In genomic region chr16:17304814-17305169, GRCh38 we compare ENCODE assay signal across 11 cellular contexts.
DNase-seq lines count a peak whose midpoint lies in the region; ATAC-seq and TF ChIP-seq lines count a peak whose summit lies in the region.
"Had no signal": no experiment of that assay in that cellular context is flagged by ENCODE, and none has a peak within 500 bp of the region (broad histone marks: within the 10 kb centered on the region; RNA-seq: fewer than 3 reads in every experiment).

No MANE protein-coding gene starts in this region.

- no peaks in the 10 kb centered on the region for H3K27me3 ChIP-seq in Caco-2 (replicated peaks; ENCODE audit: control insufficient read depth, insufficient read depth, low read length)
- H3K27me3 ChIP-seq in SU-DHL-6 (ENCODE audit: low read length) = no peaks in the 10 kb centered on the region
- H3K27me3 ChIP-seq in left ventricle myocardium inferior (ENCODE audit: low read depth) = no peaks in the 10 kb centered on the region
- no peaks in the 10 kb centered on the region for H3K27me3 ChIP-seq in sigmoid colon
- H3K27me3 ChIP-seq in spleen (replicated peaks in 1 of 7) = no peaks in the 10 kb centered on the region
- H3K27me3 ChIP-seq: testis had no signal

- no peak for ATAC-seq in HG03469 (IDR thresholded peaks at IDR 0.05; ENCODE audit: unreplicated experiment)

- POLR2A ChIA-PET in Caco-2 (lab: Charles Lee) = no interaction called here

- H2AFZ ChIP-seq in SU-DHL-6 (ENCODE audit: low read depth, low read length, severe bottlenecking) = no peak overlapping the region

- H3K4me1 ChIP-seq in Caco-2 (peaks cover 45% of the 10 kb centered on the region), left ventricle myocardium inferior (peaks cover 17% of the 10 kb centered on the region), sigmoid colon (peaks cover 0 to 80% (median 63%) of the 10 kb centered on the region in 4 donors), spleen (peaks cover 3 to 70% (median 47%) of the 10 kb centered on the region in 6 donors)

- CTCF ChIA-PET in Caco-2 (lab: Charles Lee) = interaction anchor here (1.0 kb wide), 1 partner anchor 163 kb away, joined by 3 read pairs; no protein-coding TSS in a partner anchor

- peak overlapping the region; percentile 18 for H3K4me2 ChIP-seq in SU-DHL-6 (ENCODE audit: low read depth, low read length, poor library complexity, severe bottlenecking)

- no peaks in the 10 kb centered on the region for H3K9me2 ChIP-seq in SU-DHL-6 (replicated peaks; ENCODE audit: insufficient read depth, low read length)

- H3K4me1 Mint-ChIP-seq in Caco-2 (ENCODE audit: low read depth, unreplicated experiment) = peaks cover 23% of the 10 kb centered on the region
- H3K4me1 Mint-ChIP-seq in glutamatergic neuron (ENCODE audit: low read depth, unreplicated experiment) = peaks cover 11% of the 10 kb centered on the region

- no peak overlapping the region for H3K4me3 ChIP-seq in Caco-2 (ENCODE audit: low read depth, low read length)
- no peak overlapping the region for H3K4me3 ChIP-seq in SU-DHL-6 (ENCODE audit: insufficient read depth, low read length, poor library complexity, severe bottlenecking)
- H3K4me3 ChIP-seq in left ventricle myocardium inferior = no peak overlapping the region
- H3K4me3 ChIP-seq in sigmoid colon = no peak overlapping the region
- H3K4me3 ChIP-seq in spleen = no peak overlapping the region
- H3K4me3 ChIP-seq: testis had no signal

- H3K9me3 ChIP-seq in Caco-2 (no peaks in the 10 kb centered on the region), SU-DHL-6 (ENCODE audit: insufficient read depth, low read length) (no peaks in the 10 kb centered on the region), left ventricle myocardium inferior (replicated peaks) (no peaks in the 10 kb centered on the region), sigmoid colon (no peaks in the 10 kb centered on the region), spleen (no peaks in the 10 kb centered on the region)
- H3K9me3 ChIP-seq: testis had no signal

- H3K9ac ChIP-seq in SU-DHL-6 (ENCODE audit: low read length) = 0 out of 2 replicates have a peak overlapping the region, but pooled peaks have one; percentile 4

- H3K27ac Mint-ChIP-seq in Caco-2 (ENCODE audit: unreplicated experiment) (peak overlapping the region; percentile 34), glutamatergic neuron (ENCODE audit: unreplicated experiment) (no peak overlapping the region)

- peak; percentile 62 to 95 (median 78) for TF ChIP-seq EP300 in sigmoid colon (IDR thresholded peaks at IDR 0.05)

- H3K9me3 Mint-ChIP-seq in Caco-2 (ENCODE audit: unreplicated experiment) (no peaks in the 10 kb centered on the region), glutamatergic neuron (ENCODE audit: unreplicated experiment) (peaks cover 2% of the 10 kb centered on the region)
- H3K9me3 Mint-ChIP-seq: CD4-positive, alpha-beta T cell had no signal

- H4K20me1 ChIP-seq in SU-DHL-6 (ENCODE audit: low read depth, low read length) = no peaks in the 10 kb centered on the region

- TF ChIP-seq CTCF in Caco-2 (IDR thresholded peaks at IDR 0.05; ENCODE audit: insufficient read depth in 1 of 2, low read depth in 1 of 2, low read length in 1 of 2, severe bottlenecking in 1 of 2, unreplicated experiment in 1 of 2) = no peak
- TF ChIP-seq CTCF in SU-DHL-6 (IDR thresholded peaks at IDR 0.05; ENCODE audit: insufficient read depth, low read length, poor library complexity, severe bottlenecking) = no peak
- no peak for TF ChIP-seq CTCF in left ventricle myocardium inferior (IDR thresholded peaks at IDR 0.05; ENCODE audit: borderline replicate concordance)
- TF ChIP-seq CTCF in sigmoid colon (IDR thresholded peaks at IDR 0.05) = peak in 1 of 4 experiments; percentile 14
- TF ChIP-seq CTCF in spleen (IDR thresholded peaks at IDR 0.05 in 8 of 11, conservative IDR thresholded peaks at IDR 0.05 in 3 of 11) = no peak
- TF ChIP-seq CTCF in glutamatergic neuron (IDR thresholded peaks at IDR 0.05; ENCODE audit: partially characterized antibody, unreplicated experiment) = no peak

- TSS peak; percentile 61 for BruUV-seq in Caco-2 (replicated peaks; lab: Mats Ljungman, UMichigan)

- 36 to 65% methylated on average over 3 of the region's 3 CpGs for WGBS in sigmoid colon, 2 donors
- 76 to 92% (median 83%) methylated on average over 3 of the region's 3 CpGs for WGBS in spleen, 5 donors

- H3K27me3 Mint-ChIP-seq in Caco-2 (ENCODE audit: insufficient read depth, unreplicated experiment) (no peaks in the 10 kb centered on the region), glutamatergic neuron (ENCODE audit: unreplicated experiment) (peaks cover 4% of the 10 kb centered on the region)
- H3K27me3 Mint-ChIP-seq: CD4-positive, alpha-beta T cell had no signal

- H3F3A ChIP-seq in SU-DHL-6 (ENCODE audit: insufficient read depth) = peaks cover 29% of the 10 kb centered on the region

- H3K79me2 ChIP-seq in SU-DHL-6 (ENCODE audit: insufficient read depth, low read length) = no peaks in the 10 kb centered on the region; the same call in 1 of the 2 replicates

- H3K4me3 Mint-ChIP-seq in Caco-2 (ENCODE audit: unreplicated experiment) (peak overlapping the region; percentile 45), glutamatergic neuron (ENCODE audit: unreplicated experiment) (no peak overlapping the region)
- H3K4me3 Mint-ChIP-seq: CD4-positive, alpha-beta T cell had no signal

- TF ChIP-seq POLR2A in sigmoid colon (IDR thresholded peaks at IDR 0.05) (no peak), spleen (IDR thresholded peaks at IDR 0.05) (no peak)

- H3K36me3 ChIP-seq in Caco-2 (ENCODE audit: control insufficient read depth, insufficient read depth, low read length) = no peaks in the 10 kb centered on the region
- H3K36me3 ChIP-seq in SU-DHL-6 (ENCODE audit: low read length) = no peaks in the 10 kb centered on the region
- no peaks in the 10 kb centered on the region for H3K36me3 ChIP-seq in left ventricle myocardium inferior
- no peaks in the 10 kb centered on the region for H3K36me3 ChIP-seq in sigmoid colon
- H3K36me3 ChIP-seq in spleen = no peaks in the 10 kb centered on the region

- intact Hi-C loops in Caco-2 (cut with micrococcal nuclease; ENCODE audit: unreplicated experiment) = loop anchor here (1.0 to 10.0 kb wide), 2 partner anchors 29 to 160 kb away; no protein-coding TSS in a partner anchor
- intact Hi-C loops in left ventricle myocardium inferior (cut with micrococcal nuclease) = no loop called here
- intact Hi-C loops in sigmoid colon (cut with DNase I) = loop anchor here (2.0 to 5.0 kb wide), 2 partner anchors 32 to 164 kb away; no protein-coding TSS in a partner anchor
- intact Hi-C loops in spleen (cut with DNase I; ENCODE audit: low total_unique reads) = no loop called here

- H3K27ac ChIP-seq in SU-DHL-6 (ENCODE audit: low read depth, low read length) (peak overlapping the region; percentile 94), left ventricle myocardium inferior (replicated peaks) (peak overlapping the region; percentile 22), sigmoid colon (peak overlapping the region; percentile 75 to 97 (median 96)), spleen (no peak overlapping the region)

- no peaks in the 10 kb centered on the region for H3K36me3 Mint-ChIP-seq in Caco-2 (ENCODE audit: insufficient read depth, unreplicated experiment)
- H3K36me3 Mint-ChIP-seq in glutamatergic neuron (ENCODE audit: unreplicated experiment) = no peaks in the 10 kb centered on the region

- DNase-seq in Caco-2 (peak in 1 of 2 experiments; percentile 10), left ventricle myocardium inferior (no peak), sigmoid colon (peak; percentile 92), spleen (no peak), glutamatergic neuron (no peak), T-helper 1 cell (no peak)
- DNase-seq: CD4-positive, alpha-beta T cell; posterior cingulate gyrus; testis had no signal

Comparison
In these comparisons a context has a peak if more than half of its experiments do, and no peak if none do; other contexts are left out.
1. H3K27ac ChIP-seq: peak in SU-DHL-6 (single experiment), left ventricle myocardium inferior (single experiment) and sigmoid colon (4 of 4); none in spleen (0 of 8).
2. intact Hi-C loops: an anchor here in Caco-2 (1.0 to 10.0 kb wide) and sigmoid colon (2.0 to 5.0 kb wide); none called in left ventricle myocardium inferior and spleen.